ENCODE assay signal across 8 cellular contexts in genomic region chr1:9182784-9183257, GRCh38. TPM values are rescaled to one million over a fixed set of nuclear protein-coding genes. Genes with fewer than 3 reads are reported as not detected.
DNase-seq lines count a peak whose midpoint lies in the region; ATAC-seq and TF ChIP-seq lines count a peak whose summit lies in the region.

No MANE protein-coding gene starts in this region.

- no peak for ATAC-seq in GM21367 (IDR thresholded peaks at IDR 0.05; ENCODE audit: unreplicated experiment)

- H3K9me3 Mint-ChIP-seq in CD8-positive, alpha-beta memory T cell, result no peaks in the 10 kb centered on the region
- no peaks in the 10 kb centered on the region for H3K9me3 Mint-ChIP-seq in nephron progenitor cell

- no peak for DNase-seq in CD8-positive, alpha-beta memory T cell
- DNase-seq in HuH-7.5 (ENCODE audit: low spot score) (peak; percentile 35), epithelial cell of esophagus (ENCODE audit: low read depth) (no peak), nephron progenitor cell (peak; percentile 33), HUDEP-2 (lab: John Stamatoyannopoulos, UW; ENCODE audit: unreplicated experiment in 76 of 76) (no peak), NOMO-1 treated with DMSO at 0.1 percent for 48 hours (lab: John Stamatoyannopoulos, UW; ENCODE audit: unreplicated experiment) (no peak), NCI-H1048 (lab: John Stamatoyannopoulos, UW) (no peak)

- H3K9me3 ChIP-seq in CD8-positive, alpha-beta memory T cell (ENCODE audit: low read length), result no peaks in the 10 kb centered on the region

- no peak overlapping the region for H3K27ac Mint-ChIP-seq in CD8-positive, alpha-beta memory T cell
- no peak overlapping the region for H3K27ac Mint-ChIP-seq in nephron progenitor cell

- H3K27me3 ChIP-seq in CD8-positive, alpha-beta memory T cell (ENCODE audit: insufficient read depth, low read length, poor library complexity, severe bottlenecking), result peaks cover 13% of the 10 kb centered on the region

- no peaks in the 10 kb centered on the region for H3K36me3 Mint-ChIP-seq in CD8-positive, alpha-beta memory T cell
- peaks cover 6% of the 10 kb centered on the region for H3K36me3 Mint-ChIP-seq in nephron progenitor cell (ENCODE audit: low read depth)

- peaks cover 6 to 8% (median 7%) of the 10 kb centered on the region in 3 donors for H3K4me1 Mint-ChIP-seq in CD8-positive, alpha-beta memory T cell
- peaks cover 19% of the 10 kb centered on the region for H3K4me1 Mint-ChIP-seq in nephron progenitor cell

- POLR2A ChIA-PET in CD8-positive, alpha-beta memory T cell (lab: Charles Lee), result no interaction called here

- no peak overlapping the region for H3K27ac ChIP-seq in CD8-positive, alpha-beta memory T cell (ENCODE audit: low read depth, low read length)

- H3K4me1 ChIP-seq in CD8-positive, alpha-beta memory T cell (ENCODE audit: insufficient read depth, low read length), result peaks cover 6% of the 10 kb centered on the region

- no peaks in the 10 kb centered on the region for H3K36me3 ChIP-seq in CD8-positive, alpha-beta memory T cell (ENCODE audit: insufficient read depth, low read length)

- peaks cover 18 to 38% of the 10 kb centered on the region in 2 donors for H3K27me3 Mint-ChIP-seq in CD8-positive, alpha-beta memory T cell
- peaks cover 60% of the 10 kb centered on the region for H3K27me3 Mint-ChIP-seq in nephron progenitor cell (ENCODE audit: low read depth, poor library complexity)

- H3K4me3 ChIP-seq in CD8-positive, alpha-beta memory T cell (ENCODE audit: low read length), result no peak overlapping the region
- peak overlapping the region; percentile 94 for H3K4me3 ChIP-seq in epithelial cell of esophagus (ENCODE audit: low read length)

- TF ChIP-seq CTCF in epithelial cell of esophagus (IDR thresholded peaks at IDR 0.05; ENCODE audit: insufficient read depth, low read depth, low read length, missing control alignments) (no peak), nephron progenitor cell (IDR thresholded peaks at IDR 0.05) (no peak)

- CTCF ChIA-PET in CD8-positive, alpha-beta memory T cell (lab: Charles Lee), result interaction anchor here (1.5 kb wide), 1 partner anchor 14 kb away, joined by 3 read pairs; no protein-coding TSS in a partner anchor

- H3K4me3 Mint-ChIP-seq in CD8-positive, alpha-beta memory T cell, result peak overlapping the region in 6 of 7 donors; percentile 6 to 63 (median 40)
- H3K4me3 Mint-ChIP-seq in nephron progenitor cell, result peak overlapping the region; percentile 81

RNA-seq across cellular contexts. Expression of gene H6PD, which starts 51.8 kb away (rescaled TPM):
- 1 to 10 TPM; 7.8 to 7.9 TPM for total RNA-seq in CD8-positive, alpha-beta memory T cell
- 11.6 TPM for polyA plus RNA-seq in CD8-positive, alpha-beta memory T cell

RNA-seq across cellular contexts. Expression of gene GPR157, which starts 53.9 kb away (rescaled TPM):
- 1 to 10 TPM; 3.1 to 4.7 TPM for total RNA-seq in CD8-positive, alpha-beta memory T cell
- polyA plus RNA-seq in CD8-positive, alpha-beta memory T cell, result 3.0 TPM

Comparison
In these comparisons a context has a peak if more than half of its experiments do, and no peak if none do; other contexts are left out.
1. DNase-seq: peak in HuH-7.5 (single experiment) and nephron progenitor cell (single experiment); none in CD8-positive, alpha-beta memory T cell (0 of 5), epithelial cell of esophagus (single experiment), HUDEP-2 (0 of 76), NOMO-1 treated with DMSO at 0.1 percent for 48 hours (single experiment) and NCI-H1048 (single experiment).